In genomic region chr20:61599061-61599930, GRCh38 we compare ENCODE assay signal across 15 cellular contexts.
A peak's percentile ranks its signal among the peaks of the same experiment; 100 is the strongest.
DNase-seq lines count a peak whose midpoint lies in the region; ATAC-seq and TF ChIP-seq lines count a peak whose summit lies in the region.
"Had no signal": no experiment of that assay in that cellular context is flagged by ENCODE, and none has a peak within 500 bp of the region (broad histone marks: within the 10 kb centered on the region; RNA-seq: fewer than 3 reads in every experiment).

No MANE protein-coding gene starts in this region.

- H3K27ac ChIP-seq in neural cell (ENCODE audit: low read length): peak overlapping the region; percentile 77
- no peak overlapping the region for H3K27ac ChIP-seq in RWPE1
- H3K27ac ChIP-seq: sigmoid colon, testis had no signal

- H3K9me2 ChIP-seq in neural cell (ENCODE audit: insufficient read depth, low read length): no peaks in the 10 kb centered on the region

- no peak overlapping the region for H2AFZ ChIP-seq in neural cell (ENCODE audit: low read depth, low read length)

- H3K27me3 Mint-ChIP-seq in chondrocyte (ENCODE audit: low read depth): peaks cover 2% of the 10 kb centered on the region
- H3K27me3 Mint-ChIP-seq: activated T-helper 17 cell treated with anti-CD3 and anti-CD28 coated beads, Interleukin-2, amount 50 U/mL, for 72 hours had no signal

- no peak for TF ChIP-seq EP300 in neural cell (conservative IDR thresholded peaks at IDR 0.05; ENCODE audit: poor library complexity, severe bottlenecking)

- H3K27me3 ChIP-seq in neural cell (ENCODE audit: insufficient read depth, low read depth, low read length): no peaks in the 10 kb centered on the region
- H3K27me3 ChIP-seq: testis had no signal

- no peak for ATAC-seq in HG03196 (IDR thresholded peaks at IDR 0.05; ENCODE audit: unreplicated experiment)
- ATAC-seq: activated T-helper 17 cell treated with anti-CD3 and anti-CD28 coated beads, Interleukin-2, amount 50 U/mL, for 72 hours had no signal

- peaks cover 3% of the 10 kb centered on the region for H3K36me3 Mint-ChIP-seq in chondrocyte (ENCODE audit: low read depth)
- H3K36me3 Mint-ChIP-seq: CD14-positive monocyte had no signal

- H3K4me3 Mint-ChIP-seq in chondrocyte (ENCODE audit: unreplicated experiment): no peak overlapping the region
- H3K4me3 Mint-ChIP-seq: activated T-helper 17 cell treated with anti-CD3 and anti-CD28 coated beads, Interleukin-2, amount 50 U/mL, for 72 hours; CD14-positive monocyte had no signal

- H3K4me2 ChIP-seq in neural cell (ENCODE audit: low read length): no peak overlapping the region

- peaks cover 15% of the 10 kb centered on the region for H3K9me3 Mint-ChIP-seq in chondrocyte (ENCODE audit: low read depth)
- H3K9me3 Mint-ChIP-seq: activated T-helper 17 cell treated with anti-CD3 and anti-CD28 coated beads, Interleukin-2, amount 50 U/mL, for 72 hours had no signal

- H3K36me3 ChIP-seq in neural cell (ENCODE audit: insufficient read depth, low read length): no peaks in the 10 kb centered on the region
- H3K36me3 ChIP-seq: sigmoid colon had no signal

- H3K79me2 ChIP-seq in neural cell (replicated peaks; ENCODE audit: insufficient read depth, low read length): no peaks in the 10 kb centered on the region

- peak overlapping the region; percentile 56 for H3K9ac ChIP-seq in neural cell (ENCODE audit: low read length)

- peak overlapping the region; percentile 18 for H3K4me3 ChIP-seq in neural cell (ENCODE audit: low read length)
- H3K4me3 ChIP-seq: sigmoid colon, testis had no signal

- TF ChIP-seq RAD21 in neural cell (conservative IDR thresholded peaks at IDR 0.05): no peak

- TF ChIP-seq CTCF in LNCAP (IDR thresholded peaks at IDR 0.05) (0 out of 2 replicates have a peak, but pooled peaks have one; percentile 14), chondrocyte (IDR thresholded peaks at IDR 0.05) (no peak), neural cell (IDR thresholded peaks at IDR 0.05; ENCODE audit: poor library complexity, severe bottlenecking) (peak; percentile 36), RWPE1 (conservative IDR thresholded peaks at IDR 0.05; ENCODE audit: low read depth) (no peak)

- H3K4me1 Mint-ChIP-seq in chondrocyte (ENCODE audit: low read depth): no peaks in the 10 kb centered on the region
- H3K4me1 Mint-ChIP-seq: activated T-helper 17 cell treated with anti-CD3 and anti-CD28 coated beads, Interleukin-2, amount 50 U/mL, for 72 hours; CD14-positive monocyte had no signal

- H3K9me3 ChIP-seq in neural cell (ENCODE audit: low read length): no peaks in the 10 kb centered on the region
- H3K9me3 ChIP-seq: testis had no signal

- POLR2A ChIA-PET in RWPE1 (lab: Yijun Ruan, JAX; ENCODE audit: low non-redundant PET): no interaction called here

- peaks cover 3% of the 10 kb centered on the region for H3F3A ChIP-seq in neural cell (ENCODE audit: insufficient read depth, low read length, poor library complexity, severe bottlenecking)

- peak; percentile 31 for DNase-seq in ELF-1 (ENCODE audit: low read depth, low spot score)
- peak; percentile 81 for DNase-seq in chondrocyte (ENCODE audit: low spot score)
- no peak for DNase-seq in NAMALWA (ENCODE audit: low spot score)
- no peak for DNase-seq in RWPE1 (ENCODE audit: low spot score)
- DNase-seq: activated CD8-positive, alpha-beta memory T cell treated with anti-CD3 and anti-CD28 coated beads for 24 hours; cerebellar nuclear complex; DMS53; foreskin melanocyte; sigmoid colon; testis had no signal

- H4K20me1 ChIP-seq in neural cell (ENCODE audit: insufficient read depth): no peaks in the 10 kb centered on the region

- CTCF ChIA-PET in RWPE1 (lab: Yijun Ruan, JAX): interaction anchor here (0.5 to 0.7 kb wide), 3 partner anchors 16 to 137 kb away, joined by 3 read pairs; no protein-coding TSS in a partner anchor

- no peak overlapping the region for H3K27ac Mint-ChIP-seq in chondrocyte (ENCODE audit: unreplicated experiment)
- H3K27ac Mint-ChIP-seq: activated T-helper 17 cell treated with anti-CD3 and anti-CD28 coated beads, Interleukin-2, amount 50 U/mL, for 72 hours had no signal

TF ChIP-seq in neural cell, 6 proteins besides CTCF, POLR2A, EP300 and RAD21:
- TF ChIP-seq POLR2AphosphoS5 (IDR thresholded peaks at IDR 0.05) (peak; percentile 44), SMC3 (conservative IDR thresholded peaks at IDR 0.05; ENCODE audit: poor library complexity) (no peak), REST (IDR thresholded peaks at IDR 0.05; ENCODE audit: borderline replicate concordance) (peak; percentile 64), TAF1 (IDR thresholded peaks at IDR 0.05; ENCODE audit: low read depth) (no peak), MXI1 (conservative IDR thresholded peaks at IDR 0.05; ENCODE audit: poor library complexity, severe bottlenecking) (no peak)

Comparison
In these comparisons a context has a peak if more than half of its experiments do, and no peak if none do; other contexts are left out.
1. DNase-seq: peak in ELF-1 (single experiment) and chondrocyte (single experiment); none in NAMALWA (single experiment) and RWPE1 (single experiment).
2. CTCF ChIP-seq: peak in LNCAP (single experiment) and neural cell (single experiment); none in chondrocyte (single experiment) and RWPE1 (single experiment).